1 cellular context compared by ENCODE assay signal in genomic region chr14:70987042-70987441, GRCh38.
TF ChIP-seq lines count a peak whose summit lies in the region.

No MANE protein-coding gene starts in this region.

TF ChIP-seq in GM12878, 131 proteins besides CTCF, POLR2A, EP300 and RAD21 (continued from another document):
- TF ChIP-seq ZNF687 (IDR thresholded peaks at IDR 0.05) = no peak
- no peak for TF ChIP-seq IRF5 (IDR thresholded peaks at IDR 0.05; ENCODE audit: borderline replicate concordance)
- no peak for TF ChIP-seq HCFC1 (IDR thresholded peaks at IDR 0.05; ENCODE audit: low read length)
- no peak for TF ChIP-seq BACH1 (IDR thresholded peaks at IDR 0.05; ENCODE audit: borderline replicate concordance)
- TF ChIP-seq ZBTB40 (IDR thresholded peaks at IDR 0.05; ENCODE audit: borderline replicate concordance) = no peak
- no peak for TF ChIP-seq POLR2AphosphoS2 (IDR thresholded peaks at IDR 0.05; ENCODE audit: low read depth, low read length)
- TF ChIP-seq BCL3 (IDR thresholded peaks at IDR 0.05; ENCODE audit: borderline replicate concordance, insufficient read depth, low read depth, low read length, poor library complexity, severe bottlenecking) = no peak
- TF ChIP-seq PAX8 (IDR thresholded peaks at IDR 0.05) = no peak
- TF ChIP-seq TBL1XR1 (IDR thresholded peaks at IDR 0.05; ENCODE audit: low read depth, low read length) = no peak
- TF ChIP-seq EZH2 (IDR thresholded peaks at IDR 0.05; ENCODE audit: borderline replicate concordance, control insufficient read depth, low read depth, low read length) = no peak
- no peak for TF ChIP-seq PAX5 (IDR thresholded peaks at IDR 0.05; ENCODE audit: borderline replicate concordance, low read depth, low read length)
- no peak for TF ChIP-seq NRF1 (conservative IDR thresholded peaks at IDR 0.05; ENCODE audit: low read depth, low read length)
- no peak for TF ChIP-seq MXI1 (IDR thresholded peaks at IDR 0.05; ENCODE audit: low read depth, low read length)
TF ChIP-seq in GM12878: peak in this region for 0.
